Comparison of ENCODE assay signal across 8 cellular contexts in genomic region chr1:21764615-21765423, GRCh38. TPM values are rescaled to one million over a fixed set of nuclear protein-coding genes. Genes with fewer than 3 reads are reported as not detected.
DNase-seq lines count a peak whose midpoint lies in the region; ATAC-seq, FAIRE-seq and TF ChIP-seq lines count a peak whose summit lies in the region.

No MANE protein-coding gene starts in this region.

- DNase-seq in Daoy (ENCODE audit: low read depth), result peak; percentile 88
- peak; percentile 95 for DNase-seq in MG63
- peak; percentile 68 to 80 (median 72) for DNase-seq in body of pancreas
- no peak for DNase-seq in mesothelial cell of epicardium (ENCODE audit: low spot score in 2 of 2, unreplicated experiment in 2 of 2)
- no peak for DNase-seq in NCI-H526 treated with DMSO at 0.1 percent for 48 hours (lab: John Stamatoyannopoulos, UW)
- no peak for DNase-seq in kidney

- H3K36me3 ChIP-seq in MG63, result peaks cover 7% of the 10 kb centered on the region
- H3K36me3 ChIP-seq in body of pancreas (replicated peaks in 1 of 2; ENCODE audit: insufficient read depth in 1 of 2, low read depth in 2 of 2), result no peaks in the 10 kb centered on the region
- H3K36me3 ChIP-seq in kidney (ENCODE audit: control insufficient read depth in 1 of 2, insufficient read depth in 2 of 2, low read length in 2 of 2), result peaks cover 0 to 5% of the 10 kb centered on the region in 2 donors

- TF ChIP-seq CTCF in body of pancreas (IDR thresholded peaks at IDR 0.05) (no peak), mesothelial cell of epicardium (IDR thresholded peaks at IDR 0.05; ENCODE audit: unreplicated experiment) (no peak), kidney (IDR thresholded peaks at IDR 0.05; ENCODE audit: borderline replicate concordance, extremely low read depth, insufficient read depth) (no peak)

- H3K4me1 ChIP-seq in body of pancreas (peaks cover 37% of the 10 kb centered on the region), kidney (ENCODE audit: control insufficient read depth in 1 of 2, insufficient read depth in 1 of 2, low read depth in 1 of 2, low read length in 2 of 2) (peaks cover 3 to 7% of the 10 kb centered on the region in 2 donors)

- H3K9me3 ChIP-seq in MG63, result no peaks in the 10 kb centered on the region
- H3K9me3 ChIP-seq in body of pancreas, result no peaks in the 10 kb centered on the region
- H3K9me3 ChIP-seq in kidney (ENCODE audit: control insufficient read depth in 1 of 2, low read length in 2 of 2), result no peaks in the 10 kb centered on the region

- TF ChIP-seq POLR2A in body of pancreas (IDR thresholded peaks at IDR 0.05), result no peak

- intact Hi-C loops in body of pancreas (cut with DNase I), result no loop called here
- intact Hi-C loops in kidney (cut with DNase I), result no loop called here

- ATAC-seq in body of pancreas (peak; percentile 94), GM21717 (IDR thresholded peaks at IDR 0.05; ENCODE audit: unreplicated experiment) (no peak), HG03045 (IDR thresholded peaks at IDR 0.05; ENCODE audit: unreplicated experiment) (no peak)

- WGBS in body of pancreas, 2 donors, result 26 to 33% methylated on average over 13 of the region's 13 CpGs

- H3K36me3 Mint-ChIP-seq in mesothelial cell of epicardium, result no peaks in the 10 kb centered on the region

- H3K9me3 Mint-ChIP-seq in mesothelial cell of epicardium, result no peaks in the 10 kb centered on the region

- no peak overlapping the region for H3K4me3 ChIP-seq in MG63
- H3K4me3 ChIP-seq in body of pancreas, result no peak overlapping the region
- no peak overlapping the region for H3K4me3 ChIP-seq in kidney (ENCODE audit: low read length in 2 of 2)

- no peak for FAIRE-seq in kidney (lab: Jason Lieb, UNC)

- H3K4me3 Mint-ChIP-seq in mesothelial cell of epicardium, result no peak overlapping the region

- no peaks in the 10 kb centered on the region for H3K27me3 ChIP-seq in MG63
- H3K27me3 ChIP-seq in body of pancreas, result no peaks in the 10 kb centered on the region

- no peak overlapping the region for H3K9ac ChIP-seq in kidney (ENCODE audit: low read length in 2 of 2)

- H3K27me3 Mint-ChIP-seq in mesothelial cell of epicardium (ENCODE audit: low read depth), result no peaks in the 10 kb centered on the region

- peak overlapping the region; percentile 40 to 78 (median 64) for H3K27ac ChIP-seq in body of pancreas
- no peak overlapping the region for H3K27ac ChIP-seq in kidney (ENCODE audit: low read depth in 2 of 2, low read length in 2 of 2)

- H3K4me1 Mint-ChIP-seq in mesothelial cell of epicardium, result peaks cover 23% of the 10 kb centered on the region

- peak overlapping the region; percentile 87 for H3K27ac Mint-ChIP-seq in mesothelial cell of epicardium

RNA-seq across cellular contexts. Expression of gene USP48, which starts 18.1 kb away (rescaled TPM):
- total RNA-seq in Daoy (2014; rRNA removed; shearing (Covaris generic)), result 28.6 and 29.2 TPM in 2 replicates
- 18.7 and 32.8 TPM in 2 replicates for total RNA-seq in MG63 (2014; rRNA removed; shearing (Covaris generic); ENCODE audit: low replicate concordance)
- total RNA-seq in body of pancreas (10 to 100 TPM; 25.4 to 72.9 TPM), mesothelial cell of epicardium (79.8 to 88.7 TPM (median 86.5 TPM) in 3 replicates), kidney (62.8 TPM)
- polyA plus RNA-seq in kidney (ENCODE audit: insufficient read depth, low read depth, low replicate concordance), result 16.7 TPM

RNA-seq across cellular contexts. Expression of gene LDLRAD2, which starts 47.2 kb away (rescaled TPM):
- not detected in 2 replicates for total RNA-seq in Daoy (2014; rRNA removed; shearing (Covaris generic))
- total RNA-seq in MG63 (2014; rRNA removed; shearing (Covaris generic); ENCODE audit: low replicate concordance), result not detected in 2 replicates
- total RNA-seq in body of pancreas (1 to 10 TPM in 1 of 2 donors, not detected in 1; 2.3 TPM), mesothelial cell of epicardium (0.75 to 1.1 TPM (median 1.0 TPM) in 3 replicates), kidney (0.79 TPM)
- not detected for polyA plus RNA-seq in kidney (ENCODE audit: insufficient read depth, low read depth, low replicate concordance)

Comparison
In these comparisons a context has a peak if more than half of its experiments do, and no peak if none do; other contexts are left out.
1. DNase-seq: peak in Daoy (single experiment), MG63 (single experiment) and body of pancreas (4 of 4); none in mesothelial cell of epicardium (0 of 2), NCI-H526 treated with DMSO at 0.1 percent for 48 hours (single experiment) and kidney (single experiment).
2. H3K27ac ChIP-seq: peak in body of pancreas (4 of 4); none in kidney (0 of 2).